Comparison of ENCODE assay signal across 12 cellular contexts in genomic region chr11:7527029-7527428, GRCh38. TPM values are rescaled to one million over a fixed set of nuclear protein-coding genes. Genes with fewer than 3 reads are reported as not detected.
DNase-seq lines count a peak whose midpoint lies in the region; ATAC-seq, FAIRE-seq and TF ChIP-seq lines count a peak whose summit lies in the region.
"Had no signal": no experiment of that assay in that cellular context is flagged by ENCODE, and none has a peak within 500 bp of the region (broad histone marks: within the 10 kb centered on the region; RNA-seq: fewer than 3 reads in every experiment).

No MANE protein-coding gene starts in this region.

- no peaks in the 10 kb centered on the region for H3K9me3 ChIP-seq in GM12878 (replicated peaks; ENCODE audit: control insufficient read depth, insufficient read depth, low read length)

- no peak for TF ChIP-seq RAD21 in GM12878 (IDR thresholded peaks at IDR 0.05; ENCODE audit: insufficient read depth, low read depth, low read length)

- H3K27ac ChIP-seq in GM12878 (ENCODE audit: control insufficient read depth, insufficient read depth): peak overlapping the region; percentile 40; the same call in 1 of the 2 replicates
- H3K27ac ChIP-seq: VCaP had no signal

- POLR2A ChIA-PET in GM12878 (lab: Charles Lee): interaction anchor here (1.5 kb wide), 1 partner anchor 13 kb away, joined by 4 read pairs; the partner anchor contains the start of gene PPFIBP2

- 0% methylated on average over 1 of the region's 1 CpG for WGBS in GM12878 (ENCODE audit: insufficient coverage, insufficient replicate concordance, low lambda C conversion rate, missing lambda C conversion rate)

- no peak overlapping the region for H3K4me3 ChIP-seq in GM12878

- H3K9ac ChIP-seq in GM12878 (ENCODE audit: control insufficient read depth, insufficient read depth, low read length): no peak overlapping the region

- CTCF ChIA-PET in GM12878 (lab: Yijun Ruan, JAX): interaction anchor here (0.6 to 8.4 kb wide), 2 partner anchors 8 to 15 kb away, joined by 3 to 67 read pairs; partner anchors contain the start of gene PPFIBP2

- peak; percentile 22 for ATAC-seq in GM12878
- ATAC-seq in GM19397 (IDR thresholded peaks at IDR 0.05; ENCODE audit: unreplicated experiment): no peak

- in situ Hi-C loops in GM12878 (cut with MboI): loop anchor here (10.0 kb wide), 1 partner anchor 912 kb away; the partner anchor contains the start of genes TAF10 and TPP1

- no peak for FAIRE-seq in GM12878 (lab: Jason Lieb, UNC)

- BruUV-seq in GM12878 (replicated peaks; lab: Mats Ljungman, UMichigan): no TSS peak

- H3K27me3 ChIP-seq in GM12878 (replicated peaks in 1 of 2; ENCODE audit: control insufficient read depth in 2 of 2, insufficient read depth in 2 of 2, low read length in 1 of 2): no peaks in the 10 kb centered on the region

- peaks cover 91% of the 10 kb centered on the region for H3K4me1 ChIP-seq in GM12878 (ENCODE audit: control insufficient read depth, insufficient read depth, low read length)

- H3K4me2 ChIP-seq in GM12878 (ENCODE audit: control insufficient read depth, insufficient read depth): peak overlapping the region; percentile 64

- SMC1A ChIA-PET in GM12878 (lab: Charles Lee; ENCODE audit: uncharacterized antibody, unreplicated experiment): interaction anchor here (1.6 to 7.2 kb wide), 2 partner anchors 7 to 14 kb away, joined by 5 to 69 read pairs; partner anchors contain the start of gene PPFIBP2

- H2AFZ ChIP-seq in GM12878 (ENCODE audit: control insufficient read depth, low read depth, low read length): no peak overlapping the region

- TF ChIP-seq CTCF in GM12878 (IDR thresholded peaks at IDR 0.05 in 2 of 3, conservative IDR thresholded peaks at IDR 0.05 in 1 of 3; ENCODE audit: control insufficient read depth in 2 of 3, extremely low read depth in 1 of 3, insufficient read depth in 1 of 3, low read depth in 3 of 3, low read length in 3 of 3): no peak

- RAD21 ChIA-PET in GM12878 (lab: Charles Lee; ENCODE audit: unreplicated experiment): no interaction called here

- DNase-seq in stimulated activated CD4-positive, alpha-beta T cell treated with anti-CD3 and anti-CD28 coated beads, Interleukin-1b, Interleukin-23, amount 100 ng/mL, for 48 hours: peak; percentile 16
- DNase-seq in stimulated activated CD4-positive, alpha-beta T cell treated with anti-CD3 and anti-CD28 coated beads, Interleukin-2, amount 100 ng/mL, for 48 hours: no peak
- DNase-seq in T-helper 2 cell (peak in 3 of 5 experiments; percentile 11 to 84 (median 50)), GM12878 (ENCODE audit: low read depth, low spot score) (no peak), NCI-H1092 (lab: John Stamatoyannopoulos, UW) (no peak), GOT3 (lab: John Stamatoyannopoulos, UW) (no peak), posterior cingulate gyrus (no peak)
- DNase-seq: cortex of kidney, DMS153, NCI-H1105 treated with DMSO at 0.1 percent for 48 hours had no signal

- H3K79me2 ChIP-seq in GM12878 (ENCODE audit: control insufficient read depth, insufficient read depth, low read length): peaks cover 98% of the 10 kb centered on the region

- intact Hi-C loops in GM12878 (cut with micrococcal nuclease; ENCODE audit: unreplicated experiment) (loop anchor here (10.0 kb wide), 2 partner anchors 912 to 1042 kb away; partner anchors contain the start of genes ARFIP2, TAF10, TIMM10B and TPP1), posterior cingulate gyrus (cut with DNase I) (no loop called here)

- no peaks in the 10 kb centered on the region for H3K36me3 ChIP-seq in GM12878 (ENCODE audit: control insufficient read depth in 2 of 2, insufficient read depth in 2 of 2, low read length in 1 of 2)

- no peaks in the 10 kb centered on the region for H4K20me1 ChIP-seq in GM12878 (ENCODE audit: control insufficient read depth, insufficient read depth)

- TF ChIP-seq POLR2A in GM12878 (IDR thresholded peaks at IDR 0.05; ENCODE audit: low read depth, low read length): no peak

- no peak for TF ChIP-seq EP300 in GM12878 (IDR thresholded peaks at IDR 0.05; ENCODE audit: borderline replicate concordance in 1 of 2, control insufficient read depth in 1 of 2, low read depth in 2 of 2, low read length in 2 of 2)

TF ChIP-seq in GM12878, 131 proteins besides CTCF, POLR2A, EP300 and RAD21:
- TF ChIP-seq EED (IDR thresholded peaks at IDR 0.05; ENCODE audit: low read depth): 0 out of 2 replicates have a peak, but pooled peaks have one; percentile 27
- TF ChIP-seq IRF4 (IDR thresholded peaks at IDR 0.05; ENCODE audit: low read depth, low read length): no peak
- peak; percentile 76 for TF ChIP-seq RUNX3 (IDR thresholded peaks at IDR 0.05; ENCODE audit: low read length)
- TF ChIP-seq SREBF1 (IDR thresholded peaks at IDR 0.05; ENCODE audit: low read length): no peak
- no peak for TF ChIP-seq YBX1 (IDR thresholded peaks at IDR 0.05)
- TF ChIP-seq BRCA1 (IDR thresholded peaks at IDR 0.05; ENCODE audit: low read depth, low read length): no peak
- TF ChIP-seq, protein P1, sequence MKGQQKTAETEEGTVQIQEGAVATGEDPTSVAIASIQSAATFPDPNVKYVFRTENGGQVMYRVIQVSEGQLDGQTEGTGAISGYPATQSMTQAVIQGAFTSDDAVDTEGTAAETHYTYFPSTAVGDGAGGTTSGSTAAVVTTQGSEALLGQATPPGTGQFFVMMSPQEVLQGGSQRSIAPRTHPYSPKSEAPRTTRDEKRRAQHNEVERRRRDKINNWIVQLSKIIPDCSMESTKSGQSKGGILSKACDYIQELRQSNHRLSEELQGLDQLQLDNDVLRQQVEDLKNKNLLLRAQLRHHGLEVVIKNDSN (IDR thresholded peaks at IDR 0.05; ENCODE audit: borderline replicate concordance, extremely low read length, insufficient read depth, low read depth, low read length): no peak
- TF ChIP-seq BMI1 (IDR thresholded peaks at IDR 0.05; ENCODE audit: borderline replicate concordance): no peak

RNA-seq across cellular contexts. Expression of gene PPFIBP2, which starts 13.2 kb away (rescaled TPM):
- 230 and 231 TPM in 2 replicates for total RNA-seq in GM12878 (2013; cell fraction: nucleolus; rRNA removed)
- total RNA-seq in GM12878 (2014; rRNA removed) (41.2 and 44.3 TPM in 2 replicates), GM12878 (2014; rRNA removed; fragmentation: Illumina TruSeq; extraction: Trizol) (48.6 and 54.1 TPM in 2 replicates), GM12878 (2021) (45.2 and 52.5 TPM in 2 replicates)
- polyA plus RNA-seq in GM12878 (2011; ENCODE audit: low read depth): 26.0 TPM
- polyA plus RNA-seq in GM12878 (2011; rRNA removed) (48.1 and 49.6 TPM in 2 replicates), GM12878 (2014; fragmentation: Illumina TruSeq; extraction: Trizol) (56.3 and 69.7 TPM in 2 replicates), GM12878 (2014; fragmentation: Nextera tagmentation; extraction: Ambion mirVana) (10 to 100 TPM; 17.3 to 22.3 TPM), GM12878 (2014; rRNA removed) (30.7 and 37.3 TPM in 2 replicates), GM12878 (2016; fragmentation: Nextera tagmentation; extraction: Ambion mirVana) (10 to 100 TPM; 28.1 to 35.7 TPM)
- polyA plus RNA-seq in GM12878 (2011; cell fraction: cytosol; rRNA removed): 40.3 and 54.5 TPM in 2 replicates
- 107 and 148 TPM in 2 replicates for polyA plus RNA-seq in GM12878 (2011; cell fraction: nucleus; rRNA removed)
- 37.0 and 41.9 TPM in 2 replicates for polyA plus RNA-seq in GM12878 (2012)
- 91.7 and 108 TPM in 2 replicates for polyA minus RNA-seq in GM12878 (2011; rRNA and poly(A)+ RNA removed)
- 24.9 and 39.3 TPM in 2 replicates for polyA minus RNA-seq in GM12878 (2011; cell fraction: cytosol; rRNA and poly(A)+ RNA removed)
- polyA minus RNA-seq in GM12878 (2011; cell fraction: nucleus; rRNA and poly(A)+ RNA removed): 61.4 and 92.7 TPM in 2 replicates

RNA-seq across cellular contexts. Expression of gene OLFML1, which starts 41.7 kb away (rescaled TPM):
- not detected in 2 replicates for total RNA-seq in GM12878 (2013; cell fraction: nucleolus; rRNA removed)
- total RNA-seq in GM12878 (2014; rRNA removed): not detected in 2 replicates
- not detected in 2 replicates for total RNA-seq in GM12878 (2014; rRNA removed; fragmentation: Illumina TruSeq; extraction: Trizol)
- total RNA-seq in GM12878 (2021): not detected in 2 replicates
- 0.37 TPM for polyA plus RNA-seq in GM12878 (2011; ENCODE audit: low read depth)
- polyA plus RNA-seq in GM12878 (2011; rRNA removed): not detected in 2 replicates
- polyA plus RNA-seq in GM12878 (2011; cell fraction: cytosol; rRNA removed): not detected in 2 replicates
- not detected in 2 replicates for polyA plus RNA-seq in GM12878 (2011; cell fraction: nucleus; rRNA removed)
- 0.09 and 0.15 TPM in 2 replicates for polyA plus RNA-seq in GM12878 (2012)
- not detected in 2 replicates for polyA plus RNA-seq in GM12878 (2014; fragmentation: Illumina TruSeq; extraction: Trizol)
- under 1 TPM; 0.04 to 0.06 TPM for polyA plus RNA-seq in GM12878 (2014; fragmentation: Nextera tagmentation; extraction: Ambion mirVana)
- polyA plus RNA-seq in GM12878 (2014; rRNA removed): not detected in 2 replicates
- under 1 TPM; 0.35 to 0.71 TPM for polyA plus RNA-seq in GM12878 (2016; fragmentation: Nextera tagmentation; extraction: Ambion mirVana)
- not detected in 2 replicates for polyA minus RNA-seq in GM12878 (2011; rRNA and poly(A)+ RNA removed)
- polyA minus RNA-seq in GM12878 (2011; cell fraction: cytosol; rRNA and poly(A)+ RNA removed): not detected in 2 replicates
- polyA minus RNA-seq in GM12878 (2011; cell fraction: nucleus; rRNA and poly(A)+ RNA removed): not detected in 2 replicates

Comparison
In these comparisons a context has a peak if more than half of its experiments do, and no peak if none do; other contexts are left out.
1. DNase-seq: peak in stimulated activated CD4-positive, alpha-beta T cell treated with anti-CD3 and anti-CD28 coated beads, Interleukin-1b, Interleukin-23, amount 100 ng/mL, for 48 hours (single experiment) and T-helper 2 cell (3 of 5); none in stimulated activated CD4-positive, alpha-beta T cell treated with anti-CD3 and anti-CD28 coated beads, Interleukin-2, amount 100 ng/mL, for 48 hours (0 of 2), GM12878 (single experiment), NCI-H1092 (single experiment), GOT3 (single experiment) and posterior cingulate gyrus (0 of 10).